19 cellular contexts compared by ENCODE assay signal in genomic region chr2:128520340-128520739, GRCh38.
DNase-seq lines count a peak whose midpoint lies in the region; ATAC-seq and TF ChIP-seq lines count a peak whose summit lies in the region.
"Had no signal": no experiment of that assay in that cellular context is flagged by ENCODE, and none has a peak within 500 bp of the region (broad histone marks: within the 10 kb centered on the region; RNA-seq: fewer than 3 reads in every experiment).

No MANE protein-coding gene starts in this region.

- H3K36me3 Mint-ChIP-seq in MCF 10A (ENCODE audit: insufficient read depth, unreplicated experiment) (no peaks in the 10 kb centered on the region), WTC11 (no peaks in the 10 kb centered on the region)
- H3K36me3 Mint-ChIP-seq: activated naive CD8-positive, alpha-beta T cell treated with anti-CD3 and anti-CD28 coated beads, Interleukin-2, amount 10 ng/mL, durations not matched to agents 7 days and 5 days; type B pancreatic cell had no signal

- TF ChIP-seq CTCF in breast epithelium (IDR thresholded peaks at IDR 0.05) = no peak
- TF ChIP-seq CTCF in MCF 10A (IDR thresholded peaks at IDR 0.05; ENCODE audit: unreplicated experiment) = no peak
- TF ChIP-seq CTCF in WTC11 (IDR thresholded peaks at IDR 0.05) = no peak
- TF ChIP-seq CTCF in brain microvascular endothelial cell (IDR thresholded peaks at IDR 0.05; ENCODE audit: low read depth, low read length, missing control alignments) = no peak

- DNase-seq in breast epithelium (ENCODE audit: low spot score in 2 of 2) = no peak
- no peak for DNase-seq in MCF 10A (ENCODE audit: unreplicated experiment)
- peak; percentile 8 for DNase-seq in adipocyte (ENCODE audit: low read depth)
- no peak for DNase-seq in SJCRH30
- DNase-seq in HCEC 1CT = no peak
- no peak for DNase-seq in WTC11 (ENCODE audit: low spot score)
- no peak for DNase-seq in brain microvascular endothelial cell
- DNase-seq: activated CD4-positive, CD25-positive, alpha-beta regulatory T cell treated with anti-CD3 and anti-CD28 coated beads, Interleukin-2, amount 50 U/mL, for 72 hours; activated naive CD8-positive, alpha-beta T cell treated with anti-CD3 and anti-CD28 coated beads, Interleukin-2, amount 10 ng/mL, durations not matched to agents 7 days and 5 days; EL; MV-4-11; NCI-H2081 treated with DMSO at 0.1 percent for 48 hours; NCI-H69; ovary had no signal

- H3K4me1 Mint-ChIP-seq in MCF 10A (ENCODE audit: insufficient read depth, unreplicated experiment) = no peaks in the 10 kb centered on the region
- peaks cover 14% of the 10 kb centered on the region for H3K4me1 Mint-ChIP-seq in WTC11
- H3K4me1 Mint-ChIP-seq: activated naive CD8-positive, alpha-beta T cell treated with anti-CD3 and anti-CD28 coated beads, Interleukin-2, amount 10 ng/mL, durations not matched to agents 7 days and 5 days had no signal

- ATAC-seq in HG02981 (IDR thresholded peaks at IDR 0.05; ENCODE audit: unreplicated experiment) (peak; percentile 2), WTC11 (no peak)
- ATAC-seq: left lobe of liver had no signal

- TF ChIP-seq POLR2A in breast epithelium (IDR thresholded peaks at IDR 0.05) = no peak

- POLR2A ChIA-PET in MCF 10A (lab: Yijun Ruan, JAX) = interaction anchor here (0.5 kb wide), 1 partner anchor 15 kb away, joined by 3 read pairs; no protein-coding TSS in a partner anchor
- POLR2A ChIA-PET in WTC11 (lab: Charles Lee) = no interaction called here

- no peaks in the 10 kb centered on the region for H3K27me3 Mint-ChIP-seq in MCF 10A (ENCODE audit: insufficient read depth, unreplicated experiment)
- H3K27me3 Mint-ChIP-seq in WTC11 (ENCODE audit: low read depth) = no peaks in the 10 kb centered on the region
- H3K27me3 Mint-ChIP-seq: type B pancreatic cell had no signal

- H3K9me3 ChIP-seq in breast epithelium = no peaks in the 10 kb centered on the region
- peaks cover 8% of the 10 kb centered on the region for H3K9me3 ChIP-seq in adipocyte (ENCODE audit: control insufficient read depth, low read length)
- H3K9me3 ChIP-seq in SJCRH30 (replicated peaks) = no peaks in the 10 kb centered on the region
- H3K9me3 ChIP-seq: ovary had no signal

- H3K27ac Mint-ChIP-seq in MCF 10A (ENCODE audit: low read depth, unreplicated experiment) (no peak overlapping the region), WTC11 (no peak overlapping the region)
- H3K27ac Mint-ChIP-seq: activated naive CD8-positive, alpha-beta T cell treated with anti-CD3 and anti-CD28 coated beads, Interleukin-2, amount 10 ng/mL, durations not matched to agents 7 days and 5 days; stimulated activated memory B cell treated with anti-CD40 and anti-IgM and Interleukin-4, amounts not matched to agents 10 μg/mL and 1 μg/mL and 100 μg/mL, for 72 hours; type B pancreatic cell had no signal

- CTCF ChIA-PET in MCF 10A (lab: Yijun Ruan, JAX) (no interaction called here), WTC11 (lab: Charles Lee) (interaction anchor here (0.6 kb wide), 1 partner anchor 34 kb away, joined by 3 read pairs; no protein-coding TSS in a partner anchor)

- peak overlapping the region; percentile 53 to 75 for H3K27ac ChIP-seq in breast epithelium
- H3K27ac ChIP-seq in SJCRH30 = no peak overlapping the region
- H3K27ac ChIP-seq in brain microvascular endothelial cell = no peak overlapping the region
- H3K27ac ChIP-seq: ovary had no signal

- no TSS peak for BruUV-seq in MCF 10A (replicated peaks; lab: Mats Ljungman, UMichigan)

- H3K9ac ChIP-seq in adipocyte (ENCODE audit: low read length) = no peak overlapping the region

- no peaks in the 10 kb centered on the region for H3K36me3 ChIP-seq in breast epithelium
- no peaks in the 10 kb centered on the region for H3K36me3 ChIP-seq in adipocyte (ENCODE audit: control insufficient read depth, insufficient read depth, low read length, severe bottlenecking)
- H3K36me3 ChIP-seq in SJCRH30 = no peaks in the 10 kb centered on the region
- H3K36me3 ChIP-seq in brain microvascular endothelial cell (replicated peaks) = no peaks in the 10 kb centered on the region
- H3K36me3 ChIP-seq: ovary had no signal

- no peak overlapping the region for H3K4me3 ChIP-seq in breast epithelium
- no peak overlapping the region for H3K4me3 ChIP-seq in adipocyte (ENCODE audit: low read length)
- no peak overlapping the region for H3K4me3 ChIP-seq in SJCRH30
- H3K4me3 ChIP-seq in brain microvascular endothelial cell (ENCODE audit: low read depth, low read length) = no peak overlapping the region
- H3K4me3 ChIP-seq: ovary, smooth muscle cell had no signal

- H3K27me3 ChIP-seq in breast epithelium (no peaks in the 10 kb centered on the region), adipocyte (replicated peaks; ENCODE audit: control insufficient read depth, insufficient read depth, low read length) (no peaks in the 10 kb centered on the region), SJCRH30 (no peaks in the 10 kb centered on the region), brain microvascular endothelial cell (replicated peaks) (no peaks in the 10 kb centered on the region)
- H3K27me3 ChIP-seq: ovary had no signal

- intact Hi-C loops in breast epithelium (cut with DNase I; ENCODE audit: low total_unique reads) = no loop called here
- intact Hi-C loops in MCF 10A (cut with micrococcal nuclease) = no loop called here

- H3K9me3 Mint-ChIP-seq in MCF 10A (ENCODE audit: unreplicated experiment) = peaks cover 8% of the 10 kb centered on the region
- H3K9me3 Mint-ChIP-seq in WTC11 = peaks cover 5% of the 10 kb centered on the region; the same call in 1 of the 2 replicates
- H3K9me3 Mint-ChIP-seq: activated naive CD8-positive, alpha-beta T cell treated with anti-CD3 and anti-CD28 coated beads, Interleukin-2, amount 10 ng/mL, durations not matched to agents 7 days and 5 days had no signal

- H3K4me1 ChIP-seq in breast epithelium (no peaks in the 10 kb centered on the region), adipocyte (ENCODE audit: control insufficient read depth, insufficient read depth, low read length) (no peaks in the 10 kb centered on the region), SJCRH30 (peaks cover 11% of the 10 kb centered on the region)

- in situ Hi-C loops in brain microvascular endothelial cell (cut with HindIII; ENCODE audit: low pct_ligation_motif_present, low sequenced_read_pairs) = no loop called here

- H3K4me3 Mint-ChIP-seq in MCF 10A (ENCODE audit: unreplicated experiment) (no peak overlapping the region), WTC11 (no peak overlapping the region)
- H3K4me3 Mint-ChIP-seq: activated naive CD8-positive, alpha-beta T cell treated with anti-CD3 and anti-CD28 coated beads, Interleukin-2, amount 10 ng/mL, durations not matched to agents 7 days and 5 days; stimulated activated memory B cell treated with anti-CD40 and anti-IgM and Interleukin-4, amounts not matched to agents 10 μg/mL and 1 μg/mL and 100 μg/mL, for 72 hours; type B pancreatic cell had no signal

TF ChIP-seq in WTC11, 78 proteins besides CTCF, POLR2A, EP300 and RAD21:
- TF ChIP-seq TEAD4 (CRISPR knock-in tag; IDR thresholded peaks at IDR 0.05) (no peak), ELF4 (CRISPR knock-in tag; IDR thresholded peaks at IDR 0.05; ENCODE audit: low read depth) (no peak), ZNF671 (CRISPR knock-in tag; IDR thresholded peaks at IDR 0.05) (no peak), TP53 (CRISPR knock-in tag; IDR thresholded peaks at IDR 0.05) (no peak)
- TF ChIP-seq, protein P1, sequence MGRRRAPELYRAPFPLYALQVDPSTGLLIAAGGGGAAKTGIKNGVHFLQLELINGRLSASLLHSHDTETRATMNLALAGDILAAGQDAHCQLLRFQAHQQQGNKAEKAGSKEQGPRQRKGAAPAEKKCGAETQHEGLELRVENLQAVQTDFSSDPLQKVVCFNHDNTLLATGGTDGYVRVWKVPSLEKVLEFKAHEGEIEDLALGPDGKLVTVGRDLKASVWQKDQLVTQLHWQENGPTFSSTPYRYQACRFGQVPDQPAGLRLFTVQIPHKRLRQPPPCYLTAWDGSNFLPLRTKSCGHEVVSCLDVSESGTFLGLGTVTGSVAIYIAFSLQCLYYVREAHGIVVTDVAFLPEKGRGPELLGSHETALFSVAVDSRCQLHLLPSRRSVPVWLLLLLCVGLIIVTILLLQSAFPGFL (CRISPR knock-in tag; IDR thresholded peaks at IDR 0.05; ENCODE audit: borderline replicate concordance) = no peak
- TF ChIP-seq, protein P2, sequence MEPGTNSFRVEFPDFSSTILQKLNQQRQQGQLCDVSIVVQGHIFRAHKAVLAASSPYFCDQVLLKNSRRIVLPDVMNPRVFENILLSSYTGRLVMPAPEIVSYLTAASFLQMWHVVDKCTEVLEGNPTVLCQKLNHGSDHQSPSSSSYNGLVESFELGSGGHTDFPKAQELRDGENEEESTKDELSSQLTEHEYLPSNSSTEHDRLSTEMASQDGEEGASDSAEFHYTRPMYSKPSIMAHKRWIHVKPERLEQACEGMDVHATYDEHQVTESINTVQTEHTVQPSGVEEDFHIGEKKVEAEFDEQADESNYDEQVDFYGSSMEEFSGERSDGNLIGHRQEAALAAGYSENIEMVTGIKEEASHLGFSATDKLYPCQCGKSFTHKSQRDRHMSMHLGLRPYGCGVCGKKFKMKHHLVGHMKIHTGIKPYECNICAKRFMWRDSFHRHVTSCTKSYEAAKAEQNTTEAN (CRISPR knock-in tag; IDR thresholded peaks at IDR 0.05) = no peak

Comparison
In these comparisons a context has a peak if more than half of its experiments do, and no peak if none do; other contexts are left out.
1. H3K27ac ChIP-seq: peak in breast epithelium (2 of 2); none in SJCRH30 (single experiment) and brain microvascular endothelial cell (single experiment).